1 cellular context compared by ENCODE assay signal in genomic region chr3:12627371-12627770, GRCh38.
TF ChIP-seq lines count a peak whose summit lies in the region.

No MANE protein-coding gene starts in this region.

TF ChIP-seq in GM23338, 12 proteins besides CTCF, POLR2A, EP300 and RAD21 (continued from another document):
- TF ChIP-seq REST (IDR thresholded peaks at IDR 0.05; ENCODE audit: unreplicated experiment) (no peak), ZNF462 (CRISPR knock-in tag; IDR thresholded peaks at IDR 0.05) (no peak), STAT1 (IDR thresholded peaks at IDR 0.05; ENCODE audit: unreplicated experiment) (no peak), EZH2phosphoT487 (IDR thresholded peaks at IDR 0.05; ENCODE audit: unreplicated experiment) (no peak), JUNB (IDR thresholded peaks at IDR 0.05; ENCODE audit: unreplicated experiment) (no peak), NANOG (IDR thresholded peaks at IDR 0.05; ENCODE audit: borderline replicate concordance) (no peak)
